ENCODE assay signal across 9 cellular contexts in the genomic region with DNA sequence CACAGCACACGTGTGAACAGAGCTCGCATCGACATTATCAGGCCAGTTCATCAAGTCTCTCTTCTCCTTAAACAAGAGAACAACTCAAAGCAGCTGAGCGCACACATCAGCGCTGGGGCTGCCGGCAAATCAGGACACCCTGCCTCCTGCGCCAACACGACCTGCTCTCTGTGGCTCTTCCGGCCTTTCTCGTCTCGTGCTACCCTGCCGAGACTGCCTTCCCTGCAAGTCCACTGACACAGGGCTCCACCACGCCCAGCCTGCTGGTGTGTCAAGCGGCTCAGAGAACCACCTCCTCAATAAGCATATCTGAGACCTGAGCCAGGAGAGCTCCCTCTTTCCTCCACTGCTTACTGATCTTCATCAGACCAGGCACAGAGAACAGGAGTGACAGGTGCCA.
DNase-seq lines count a peak whose midpoint lies in the region; ATAC-seq and TF ChIP-seq lines count a peak whose summit lies in the region.
"Had no signal": no experiment of that assay in that cellular context is flagged by ENCODE, and none has a peak within 500 bp of the region (broad histone marks: within the 10 kb centered on the region; RNA-seq: fewer than 3 reads in every experiment).

No MANE protein-coding gene starts in this region.

- peaks cover 85% of the 10 kb centered on the region for H3K4me1 Mint-ChIP-seq in CD8-positive, alpha-beta T cell (ENCODE audit: low read depth)
- peaks cover 72% of the 10 kb centered on the region for H3K4me1 Mint-ChIP-seq in central memory CD8-positive, alpha-beta T cell
- H3K4me1 Mint-ChIP-seq in osteocyte (ENCODE audit: unreplicated experiment) = peaks cover 58% of the 10 kb centered on the region

- H3K4me3 ChIP-seq in CD8-positive, alpha-beta T cell (ENCODE audit: low read depth, low read length) = no peak overlapping the region
- H3K4me3 ChIP-seq: K562 had no signal

- H3K9me3 Mint-ChIP-seq in CD8-positive, alpha-beta T cell = no peaks in the 10 kb centered on the region
- no peaks in the 10 kb centered on the region for H3K9me3 Mint-ChIP-seq in central memory CD8-positive, alpha-beta T cell
- H3K9me3 Mint-ChIP-seq in osteocyte (ENCODE audit: unreplicated experiment) = no peaks in the 10 kb centered on the region

- CTCF ChIA-PET in CD8-positive, alpha-beta T cell (lab: Charles Lee) = interaction anchor here (0.9 to 3.7 kb wide), 4 partner anchors 11 to 193 kb away, joined by 3 to 16 read pairs (median 4); no protein-coding TSS in a partner anchor

- POLR2A ChIA-PET in CD8-positive, alpha-beta T cell (lab: Charles Lee) = interaction anchor here (0.7 to 2.9 kb wide), 13 partner anchors 8 to 235 kb away, joined by 3 to 12 read pairs (median 4); no protein-coding TSS in a partner anchor

- peak overlapping the region; percentile 99 for H3K27ac Mint-ChIP-seq in CD8-positive, alpha-beta T cell
- peak overlapping the region; percentile 100 for H3K27ac Mint-ChIP-seq in central memory CD8-positive, alpha-beta T cell (ENCODE audit: low read depth)
- peak overlapping the region; percentile 89 for H3K27ac Mint-ChIP-seq in osteocyte (ENCODE audit: unreplicated experiment)

- peaks cover 74% of the 10 kb centered on the region for H3K4me1 ChIP-seq in CD8-positive, alpha-beta T cell (ENCODE audit: insufficient read depth, low read length)

- H3K4me3 Mint-ChIP-seq in CD8-positive, alpha-beta T cell = peak overlapping the region; percentile 75
- H3K4me3 Mint-ChIP-seq in central memory CD8-positive, alpha-beta T cell = peak overlapping the region; percentile 83
- H3K4me3 Mint-ChIP-seq in osteocyte (ENCODE audit: unreplicated experiment) = no peak overlapping the region

- H3K27me3 ChIP-seq in CD8-positive, alpha-beta T cell (ENCODE audit: insufficient read depth, low read length) = no peaks in the 10 kb centered on the region

- H3K9me3 ChIP-seq in CD8-positive, alpha-beta T cell (ENCODE audit: low read length) = no peaks in the 10 kb centered on the region

- TF ChIP-seq CTCF in CD8-positive, alpha-beta T cell (IDR thresholded peaks at IDR 0.05) = no peak
- TF ChIP-seq CTCF in osteocyte (IDR thresholded peaks at IDR 0.05) = no peak

- H3K36me3 Mint-ChIP-seq in CD8-positive, alpha-beta T cell = peaks cover 47% of the 10 kb centered on the region
- peaks cover 22% of the 10 kb centered on the region for H3K36me3 Mint-ChIP-seq in central memory CD8-positive, alpha-beta T cell (ENCODE audit: insufficient read depth)
- H3K36me3 Mint-ChIP-seq in osteocyte (ENCODE audit: unreplicated experiment) = peaks cover 5% of the 10 kb centered on the region

- no peaks in the 10 kb centered on the region for H3K27me3 Mint-ChIP-seq in CD8-positive, alpha-beta T cell (ENCODE audit: low read depth)
- no peaks in the 10 kb centered on the region for H3K27me3 Mint-ChIP-seq in central memory CD8-positive, alpha-beta T cell
- no peaks in the 10 kb centered on the region for H3K27me3 Mint-ChIP-seq in osteocyte (ENCODE audit: unreplicated experiment)

- peak overlapping the region; percentile 73 for H3K27ac ChIP-seq in CD8-positive, alpha-beta T cell (ENCODE audit: low read depth, low read length)

- peak in 6 of 7 experiments; percentile 25 to 76 (median 64) for DNase-seq in CD8-positive, alpha-beta T cell
- DNase-seq in activated CD4-positive, alpha-beta T cell treated with anti-CD3 and anti-CD28 coated beads for 4 hours = peak; percentile 40 to 46
- no peak for DNase-seq in central memory CD8-positive, alpha-beta T cell (ENCODE audit: low spot score in 2 of 2)
- DNase-seq in osteocyte (ENCODE audit: extremely low spot score, unreplicated experiment) (no peak), NCI-H345 treated with DMSO at 0.1 percent for 48 hours (lab: John Stamatoyannopoulos, UW; ENCODE audit: unreplicated experiment) (no peak), iPS-NIHi7 (ENCODE audit: extremely low spot score) (no peak), AG08396 (ENCODE audit: low spot score) (no peak)

- H3K36me3 ChIP-seq in CD8-positive, alpha-beta T cell (ENCODE audit: insufficient read depth, low read length) = peaks cover 3% of the 10 kb centered on the region

- intact Hi-C loops in CD8-positive, alpha-beta T cell (cut with DNase I, micrococcal nuclease) = loop anchor here (2.0 to 5.0 kb wide), 2 partner anchors 38 to 74 kb away; no protein-coding TSS in a partner anchor

- peak; percentile 32 for ATAC-seq in CD8-positive, alpha-beta T cell
- no peak for ATAC-seq in central memory CD8-positive, alpha-beta T cell (replicated peaks; ENCODE audit: extremely low read depth, poor library complexity, severe bottlenecking)
- ATAC-seq in GM19397 (IDR thresholded peaks at IDR 0.05; ENCODE audit: unreplicated experiment) = no peak
- ATAC-seq: K562 had no signal

Comparison
In these comparisons a context has a peak if more than half of its experiments do, and no peak if none do; other contexts are left out.
1. DNase-seq: peak in CD8-positive, alpha-beta T cell (6 of 7) and activated CD4-positive, alpha-beta T cell treated with anti-CD3 and anti-CD28 coated beads for 4 hours (2 of 2); none in central memory CD8-positive, alpha-beta T cell (0 of 2), osteocyte (single experiment), NCI-H345 treated with DMSO at 0.1 percent for 48 hours (single experiment), iPS-NIHi7 (single experiment) and AG08396 (single experiment).
2. Peak in every context shown above with its lines, with median percentiles within 50 percentile points of each other: H3K27ac Mint-ChIP-seq.